8 cellular contexts compared by ENCODE assay signal in the genomic region with DNA sequence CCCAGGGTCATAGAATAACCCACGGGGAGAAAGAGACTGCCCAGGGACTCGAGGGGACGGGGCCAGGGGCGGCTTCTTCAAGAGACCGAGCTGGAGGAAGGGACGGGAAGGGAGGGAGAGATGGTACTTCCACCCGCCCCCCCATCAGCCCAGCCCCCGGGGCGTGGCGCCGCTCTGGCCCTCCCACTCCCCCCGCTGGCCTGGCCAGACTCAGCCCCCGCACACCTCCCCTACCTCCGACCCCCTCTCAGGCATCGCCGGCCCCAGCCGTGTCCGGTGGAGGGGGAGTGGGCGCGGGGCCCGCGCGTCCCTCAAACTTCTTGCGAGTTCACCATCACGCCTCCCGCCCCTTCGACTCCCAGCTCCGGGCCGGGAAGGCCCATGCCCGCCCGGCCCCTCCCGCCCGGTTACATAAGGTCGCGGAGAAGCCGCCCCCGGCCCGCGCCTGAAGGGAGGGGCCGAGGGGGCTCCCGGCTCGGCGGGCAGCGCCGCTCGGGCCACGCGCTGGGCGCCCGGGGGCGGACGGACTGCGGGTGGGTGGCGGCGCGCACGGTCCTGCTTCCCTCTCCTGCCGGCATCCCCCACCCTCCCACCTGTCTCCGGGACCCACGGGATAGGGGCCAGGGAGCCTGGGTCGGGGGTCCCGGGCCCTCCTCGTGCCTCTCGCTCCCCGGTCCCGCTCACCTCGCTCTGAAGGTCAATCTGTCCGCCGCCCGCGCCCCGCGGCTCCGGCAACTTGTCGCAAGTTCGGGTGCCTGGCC. TPM values are rescaled to one million over a fixed set of nuclear protein-coding genes. Genes with fewer than 3 reads are reported as not detected.
A peak's percentile ranks its signal among the peaks of the same experiment; 100 is the strongest.
DNase-seq lines count a peak whose midpoint lies in the region; ATAC-seq and TF ChIP-seq lines count a peak whose summit lies in the region.

No MANE protein-coding gene starts in this region.

- no peak for TF ChIP-seq POLR2A in right lobe of liver (IDR thresholded peaks at IDR 0.05)

- H3K27ac ChIP-seq in 22Rv1 (peak overlapping the region; percentile 75), dorsolateral prefrontal cortex (peak overlapping the region; percentile 90 to 100 (median 99)), right lobe of liver (peak overlapping the region; percentile 80 to 88 (median 87))

- H3K27me3 ChIP-seq in dorsolateral prefrontal cortex (no peaks in the 10 kb centered on the region), right lobe of liver (no peaks in the 10 kb centered on the region)

- no peaks in the 10 kb centered on the region for H3K9me3 ChIP-seq in right lobe of liver

- DNase-seq in NCI-H526 (lab: John Stamatoyannopoulos, UW) = peak; percentile 9 to 64
- peak; percentile 70 to 77 for DNase-seq in activated CD4-positive, alpha-beta T cell treated with anti-CD3 and anti-CD28 coated beads, Interleukin-2, amount 50 U/mL, for 48 hours
- peak; percentile 75 to 90 (median 85) for DNase-seq in dorsolateral prefrontal cortex
- peak; percentile 85 to 89 (median 87) for DNase-seq in right lobe of liver
- peak; percentile 66 for DNase-seq in stimulated activated CD4-positive, alpha-beta T cell treated with anti-CD3 and anti-CD28 coated beads, Interleukin-4, amount 100 ng/mL, for 1 hour

- intact Hi-C loops in dorsolateral prefrontal cortex (cut with DNase I) = loop anchor here (1.0 to 5.0 kb wide), 16 partner anchors 23 to 316 kb away; a partner anchor contains a TSS
- intact Hi-C loops in right lobe of liver (cut with DNase I) = no loop called here

- no peaks in the 10 kb centered on the region for H3K4me1 ChIP-seq in right lobe of liver

- WGBS in right lobe of liver (ENCODE audit: insufficient coverage, low coverage, low lambda C conversion rate, missing lambda C conversion rate) = no CpG with 5 or more reads among the region's 76 CpGs

- TF ChIP-seq CTCF in 22Rv1 (IDR thresholded peaks at IDR 0.05) = no peak
- TF ChIP-seq CTCF in dorsolateral prefrontal cortex (IDR thresholded peaks at IDR 0.05 in 54 of 56, conservative IDR thresholded peaks at IDR 0.05 in 2 of 56; ENCODE audit: low read depth in 1 of 56, partially characterized antibody in 56 of 56) = peak in 6 of 56 donors; percentile 8 to 33 (median 28)
- TF ChIP-seq CTCF in right lobe of liver (IDR thresholded peaks at IDR 0.05) = no peak

- H3K4me3 ChIP-seq in dorsolateral prefrontal cortex (peak overlapping the region; percentile 51 to 98 (median 85)), right lobe of liver (peak overlapping the region; percentile 79 to 96 (median 89))

- no peaks in the 10 kb centered on the region for H3K36me3 ChIP-seq in right lobe of liver

- peak; percentile 37 for ATAC-seq in GM18511 (IDR thresholded peaks at IDR 0.05; ENCODE audit: unreplicated experiment)
- ATAC-seq in HG03045 (IDR thresholded peaks at IDR 0.05; ENCODE audit: unreplicated experiment) = peak; percentile 29
- peak; percentile 80 to 86 (median 82) for ATAC-seq in right lobe of liver

RNA-seq across cellular contexts. Expression of a gene that starts 0.6 kb away (rescaled TPM):
- 100 to 1,000 TPM in 2 of 120 experiments, 10 to 100 TPM in 118; 13.9 to 125 (median 40.5) TPM for total RNA-seq in dorsolateral prefrontal cortex
- 1 to 10 TPM; 4.5 to 9.2 (median 6.6) TPM for total RNA-seq in right lobe of liver

RNA-seq across cellular contexts. Expression of a gene that starts 12.4 kb away (rescaled TPM):
- 1 to 10 TPM in 11 of 120 experiments, under 1 TPM in 26, not detected in 83; 0.38 to 2.2 (median 0.64) TPM for total RNA-seq in dorsolateral prefrontal cortex
- total RNA-seq in right lobe of liver = under 1 TPM in 1 of 6 experiments, not detected in 5; 0.31 TPM

RNA-seq across cellular contexts. Expression of a gene that starts 44.9 kb away (rescaled TPM):
- total RNA-seq in dorsolateral prefrontal cortex (10 to 100 TPM; 20.4 to 52.8 (median 33.0) TPM), right lobe of liver (1 to 10 TPM in 5 of 6 experiments, under 1 TPM in 1; 0.68 to 3.0 (median 1.9) TPM)

RNA-seq across cellular contexts. Expression of a gene that starts 45.7 kb away (rescaled TPM):
- total RNA-seq in dorsolateral prefrontal cortex = 1 to 10 TPM in 71 of 120 experiments, under 1 TPM in 17, not detected in 32; 0.36 to 9.2 (median 2.1) TPM
- total RNA-seq in right lobe of liver = 1 to 10 TPM in 5 of 6 experiments, not detected in 1; 1.3 to 3.1 (median 2.7) TPM

RNA-seq across cellular contexts. Expression of a gene that starts 52.6 kb away (rescaled TPM):
- total RNA-seq in dorsolateral prefrontal cortex (100 to 1,000 TPM in 56 of 120 experiments, 10 to 100 TPM in 64; 67.4 to 141 (median 99.4) TPM), right lobe of liver (100 to 1,000 TPM in 1 of 6 experiments, 10 to 100 TPM in 5; 61.8 to 104 (median 75.6) TPM)

Comparison
In these comparisons a context has a peak if more than half of its experiments do, and no peak if none do; other contexts are left out.
1. Peak in every context shown above with its lines: DNase-seq, ATAC-seq, H3K4me3 ChIP-seq and H3K27ac ChIP-seq.
2. ATAC-seq: peak in every context shown above with its lines; median percentile 82 in right lobe of liver; 37 in GM18511; 29 in HG03045.
3. DNase-seq: peak in every context shown above with its lines; median percentile 87 in right lobe of liver; 85 in dorsolateral prefrontal cortex; 74 in activated CD4-positive, alpha-beta T cell treated with anti-CD3 and anti-CD28 coated beads, Interleukin-2, amount 50 U/mL, for 48 hours; 66 in stimulated activated CD4-positive, alpha-beta T cell treated with anti-CD3 and anti-CD28 coated beads, Interleukin-4, amount 100 ng/mL, for 1 hour; 36 in NCI-H526.
4. RNA of a gene that starts 44.9 kb away (total RNA-seq): 20.4 to 52.8 TPM in dorsolateral prefrontal cortex; 0.68 to 3.0 TPM in right lobe of liver; every median in the first group is over 4 times any median in the second.
5. intact Hi-C loops: an anchor here in dorsolateral prefrontal cortex (1.0 to 5.0 kb wide); none called in right lobe of liver.